In genomic region chr3:55626284-55626675, GRCh38 we compare ENCODE assay signal across 19 cellular contexts.
"Had no signal": no experiment of that assay in that cellular context is flagged by ENCODE, and none has a peak within 500 bp of the region (broad histone marks: within the 10 kb centered on the region; RNA-seq: fewer than 3 reads in every experiment).

No MANE protein-coding gene starts in this region.

- H3K4me3 ChIP-seq: left ventricle myocardium inferior, mucosa of descending colon, neural progenitor cell, tibial nerve, vagina had no signal

- H3K9me3 Mint-ChIP-seq: endodermal cell, neural progenitor cell had no signal

- H3K9ac ChIP-seq: neural progenitor cell had no signal

- H3K4me1 Mint-ChIP-seq: endodermal cell, naive B cell, neural progenitor cell, T-helper 17 cell had no signal

- H3K27ac Mint-ChIP-seq: activated naive CD8-positive, alpha-beta T cell; endodermal cell; naive B cell; neural progenitor cell; progenitor cell of endocrine pancreas; T-helper 17 cell had no signal

- H3K36me3 Mint-ChIP-seq: activated naive CD8-positive, alpha-beta T cell; naive B cell; neural progenitor cell had no signal

- FAIRE-seq: frontal cortex, kidney had no signal

- H3K4me2 ChIP-seq: neural progenitor cell had no signal

- H3K27me3 ChIP-seq: neural progenitor cell, tibial nerve, vagina had no signal

- H3K27me3 Mint-ChIP-seq: activated naive CD8-positive, alpha-beta T cell; progenitor cell of endocrine pancreas; T-helper 17 cell had no signal

- DNase-seq: activated CD4-positive, alpha-beta T cell treated with anti-CD3 and anti-CD28 coated beads, Interleukin-2, amount 50 U/mL, for 4 hours; activated gamma-delta T cell; amniotic stem cell; endodermal cell; kidney; left ventricle myocardium inferior; mucosa of descending colon; naive B cell; stimulated activated CD4-positive, alpha-beta T cell treated with anti-CD3 and anti-CD28 coated beads, Interleukin-2, amount 100 ng/mL, for 24 hours; stimulated activated naive CD4-positive, alpha-beta T cell treated with Interleukin-2 at 50 U/mL for 16 hours; T-helper 17 cell had no signal

- H3K27ac ChIP-seq: epithelial cell of prostate, left ventricle myocardium inferior, neural progenitor cell, tibial nerve, vagina, VCaP had no signal

- H2AFZ ChIP-seq: neural progenitor cell had no signal

- H3K36me3 ChIP-seq: left ventricle myocardium inferior, neural progenitor cell, tibial nerve, vagina had no signal

- H3K4me1 ChIP-seq: left ventricle myocardium inferior, tibial nerve had no signal

- H3K9me3 ChIP-seq: left ventricle myocardium inferior, mucosa of descending colon, tibial nerve, vagina had no signal

- H3K4me3 Mint-ChIP-seq: activated naive CD8-positive, alpha-beta T cell; endodermal cell; naive B cell; neural progenitor cell; T-helper 17 cell had no signal
